In genomic region chr13:107025991-107026390, GRCh38 we compare ENCODE assay signal across 14 cellular contexts.
A peak's percentile ranks its signal among the peaks of the same experiment; 100 is the strongest.
DNase-seq lines count a peak whose midpoint lies in the region; ATAC-seq and TF ChIP-seq lines count a peak whose summit lies in the region.
"Had no signal": no experiment of that assay in that cellular context is flagged by ENCODE, and none has a peak within 500 bp of the region (broad histone marks: within the 10 kb centered on the region; RNA-seq: fewer than 3 reads in every experiment).

No MANE protein-coding gene starts in this region.

- H3K27me3 ChIP-seq in aorta (ENCODE audit: control insufficient read depth in 1 of 2, insufficient read depth in 2 of 2, low read length in 1 of 2), result no peaks in the 10 kb centered on the region

- no peaks in the 10 kb centered on the region for H3K4me1 ChIP-seq in aorta (ENCODE audit: control insufficient read depth in 1 of 2, insufficient read depth in 2 of 2, low read length in 2 of 2)
- H3K4me1 ChIP-seq: A549 had no signal

- H3K27ac ChIP-seq in aorta (ENCODE audit: low read depth in 1 of 2, low read length in 2 of 2), result no peak overlapping the region
- H3K27ac ChIP-seq: A549 had no signal

- peak; percentile 88 for ATAC-seq in aorta (ENCODE audit: low FRiP score)
- ATAC-seq in GM21390 (IDR thresholded peaks at IDR 0.05; ENCODE audit: unreplicated experiment), result no peak
- ATAC-seq in GM19463 (IDR thresholded peaks at IDR 0.05; ENCODE audit: unreplicated experiment), result no peak
- ATAC-seq: A549 had no signal

- 4 to 9% methylated on average over 1 of the region's 1 CpG for WGBS in aorta, 2 donors

- H3K36me3 ChIP-seq in aorta (ENCODE audit: control insufficient read depth in 1 of 2, insufficient read depth in 2 of 2, low read length in 1 of 2), result no peaks in the 10 kb centered on the region

- H3K9me3 ChIP-seq in aorta (ENCODE audit: control insufficient read depth, low read length), result peaks cover 2% of the 10 kb centered on the region
- H3K9me3 ChIP-seq: A549 had no signal

- H3K4me3 ChIP-seq in epithelial cell of proximal tubule (ENCODE audit: low read depth, low read length), result no peak overlapping the region
- H3K4me3 ChIP-seq in aorta (ENCODE audit: low read length in 2 of 2), result no peak overlapping the region
- H3K4me3 ChIP-seq: A549 had no signal

- intact Hi-C loops in aorta (cut with DNase I), result no loop called here

- no peak for TF ChIP-seq CTCF in epithelial cell of proximal tubule (conservative IDR thresholded peaks at IDR 0.05; ENCODE audit: low read depth, low read length)

- DNase-seq in SIG-M5 treated with dmso at 0.1 percent for 504 hours (lab: John Stamatoyannopoulos, UW; ENCODE audit: unreplicated experiment) (peak; percentile 13), SIG-M5 (lab: John Stamatoyannopoulos, UW) (no peak), epithelial cell of proximal tubule (ENCODE audit: low read depth) (peak; percentile 19), lung microvascular endothelial cell (ENCODE audit: low read depth in 2 of 2) (peak; percentile 41 to 88), aorta (peak; percentile 90 to 91), GOT3 (lab: John Stamatoyannopoulos, UW) (no peak)
- DNase-seq: activated B cell treated with CpG ODN at 0.5 μM for 24 hours; activated T-cell treated with anti-CD3 and anti-CD28 coated beads, Interleukin-2, amount 50 U/mL, for 1 hour; occipital lobe; SHP77 treated with DMSO at 0.1 percent for 48 hours; stimulated activated CD4-positive, alpha-beta T cell treated with anti-CD3 and anti-CD28 coated beads, Interleukin-4, amount 100 ng/mL, for 24 hours had no signal

Comparison
In these comparisons a context has a peak if more than half of its experiments do, and no peak if none do; other contexts are left out.
1. DNase-seq: peak in SIG-M5 treated with dmso at 0.1 percent for 504 hours (single experiment), epithelial cell of proximal tubule (single experiment), lung microvascular endothelial cell (2 of 2) and aorta (2 of 2); none in SIG-M5 (single experiment) and GOT3 (single experiment).